8 cellular contexts compared by ENCODE assay signal in the genomic region with DNA sequence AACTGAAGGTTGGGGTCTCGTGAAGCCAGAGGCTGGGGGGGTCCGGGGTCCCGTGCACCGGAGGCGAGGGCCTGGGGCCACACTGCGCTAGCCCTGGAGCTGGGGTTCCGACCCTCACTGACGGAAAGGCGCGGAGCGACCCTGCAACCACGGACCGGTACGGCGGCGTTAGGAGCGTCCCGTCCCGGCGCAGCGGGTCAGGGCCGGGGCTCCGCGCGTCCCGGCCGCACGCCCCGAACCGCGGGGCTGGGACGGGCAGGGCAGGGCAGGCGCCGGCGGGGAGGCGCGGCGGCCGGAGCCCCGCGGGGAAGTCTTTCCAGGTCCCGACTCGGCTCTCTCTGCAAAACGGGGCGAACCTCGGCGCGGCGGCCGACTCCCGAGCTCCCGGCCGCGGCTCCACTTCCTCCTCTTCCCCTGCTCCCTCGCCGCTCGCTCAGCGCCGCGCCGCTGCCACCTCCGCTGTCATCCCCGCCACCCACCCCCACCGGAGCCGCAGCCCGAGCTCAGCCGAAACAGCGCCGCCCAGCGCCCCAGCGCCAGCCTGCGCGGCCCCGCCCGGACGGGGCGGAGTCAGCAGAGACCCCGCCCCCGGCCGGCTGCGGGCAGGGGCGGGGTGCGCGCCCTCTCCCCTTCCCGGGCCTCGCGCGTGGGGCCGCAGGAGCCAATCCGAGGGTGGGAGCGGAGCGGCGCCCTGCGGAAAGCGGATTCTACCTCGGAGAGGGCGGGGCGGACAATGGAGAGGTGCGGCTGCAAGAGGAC. TPM values are rescaled to one million over a fixed set of nuclear protein-coding genes. Genes with fewer than 3 reads are reported as not detected.
DNase-seq lines count a peak whose midpoint lies in the region; ATAC-seq and TF ChIP-seq lines count a peak whose summit lies in the region.

A gene with protein sequence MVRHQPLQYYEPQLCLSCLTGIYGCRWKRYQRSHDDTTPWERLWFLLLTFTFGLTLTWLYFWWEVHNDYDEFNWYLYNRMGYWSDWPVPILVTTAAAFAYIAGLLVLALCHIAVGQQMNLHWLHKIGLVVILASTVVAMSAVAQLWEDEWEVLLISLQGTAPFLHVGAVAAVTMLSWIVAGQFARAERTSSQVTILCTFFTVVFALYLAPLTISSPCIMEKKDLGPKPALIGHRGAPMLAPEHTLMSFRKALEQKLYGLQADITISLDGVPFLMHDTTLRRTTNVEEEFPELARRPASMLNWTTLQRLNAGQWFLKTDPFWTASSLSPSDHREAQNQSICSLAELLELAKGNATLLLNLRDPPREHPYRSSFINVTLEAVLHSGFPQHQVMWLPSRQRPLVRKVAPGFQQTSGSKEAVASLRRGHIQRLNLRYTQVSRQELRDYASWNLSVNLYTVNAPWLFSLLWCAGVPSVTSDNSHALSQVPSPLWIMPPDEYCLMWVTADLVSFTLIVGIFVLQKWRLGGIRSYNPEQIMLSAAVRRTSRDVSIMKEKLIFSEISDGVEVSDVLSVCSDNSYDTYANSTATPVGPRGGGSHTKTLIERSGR (minus strand): TSS at position 509 of the 759 bp plus-strand sequence. CDS start 48,206 bp downstream, outside the sequence.

- no peaks in the 10 kb centered on the region for H3K9me3 Mint-ChIP-seq in activated naive CD8-positive, alpha-beta T cell treated with anti-CD3 and anti-CD28 coated beads, Interleukin-2, amount 50 U/mL, for 24 hours

- peak; percentile 43 for TF ChIP-seq POLR2A in prostate gland (IDR thresholded peaks at IDR 0.05)

- TF ChIP-seq CTCF in GM12864 (IDR thresholded peaks at IDR 0.05; ENCODE audit: low read depth, low read length, missing control alignments), result peak; percentile 55
- peak; percentile 59 to 79 (median 65) for TF ChIP-seq CTCF in prostate gland (IDR thresholded peaks at IDR 0.05)

- H3K27ac ChIP-seq in prostate gland, result peak within 1 kb of the TSS; percentile 39 to 52

- no peak within 1 kb of the TSS for H3K27ac Mint-ChIP-seq in activated naive CD8-positive, alpha-beta T cell treated with anti-CD3 and anti-CD28 coated beads, Interleukin-2, amount 50 U/mL, for 24 hours

- H3K4me1 Mint-ChIP-seq in activated naive CD8-positive, alpha-beta T cell treated with anti-CD3 and anti-CD28 coated beads, Interleukin-2, amount 50 U/mL, for 24 hours, result peaks cover 22% of the 10 kb centered on the region

- H3K27me3 ChIP-seq in prostate gland (replicated peaks; ENCODE audit: insufficient read depth), result no peaks in the 10 kb centered on the region

- no peaks in the 10 kb centered on the region for H3K36me3 Mint-ChIP-seq in activated naive CD8-positive, alpha-beta T cell treated with anti-CD3 and anti-CD28 coated beads, Interleukin-2, amount 50 U/mL, for 24 hours (ENCODE audit: low read depth)

- H3K9me3 ChIP-seq in prostate gland, result no peaks in the 10 kb centered on the region

- ATAC-seq in HG02623 (IDR thresholded peaks at IDR 0.05; ENCODE audit: unreplicated experiment) (peak; percentile 69), left cardiac atrium (peak; percentile 97 to 98)
- ATAC-seq in activated naive CD8-positive, alpha-beta T cell treated with anti-CD3 and anti-CD28 coated beads, Interleukin-2, amount 50 U/mL, for 24 hours, result peak; percentile 81

- DNase-seq in GM12864 (ENCODE audit: low read depth) (peak; percentile 37), NCI-H1105 (lab: John Stamatoyannopoulos, UW) (peak; percentile 88), SW480 (ENCODE audit: low spot score) (peak; percentile 81), left cardiac atrium (peak; percentile 86), prostate gland (ENCODE audit: low spot score) (peak; percentile 78), ureter (ENCODE audit: low spot score) (peak; percentile 80)
- DNase-seq in activated naive CD8-positive, alpha-beta T cell treated with anti-CD3 and anti-CD28 coated beads, Interleukin-2, amount 50 U/mL, for 24 hours, result peak; percentile 78

- H3K4me1 ChIP-seq in prostate gland (replicated peaks), result peaks cover 2% of the 10 kb centered on the region

- 0% methylated on average over 4 of the region's 99 CpGs for WGBS in prostate gland

- H3K36me3 ChIP-seq in prostate gland, result no peaks in the 10 kb centered on the region

- H3K4me3 ChIP-seq in GM12864 (ENCODE audit: low read depth, low read length), result peak within 1 kb of the TSS; percentile 90
- peak within 1 kb of the TSS; percentile 56 for H3K4me3 ChIP-seq in prostate gland

- intact Hi-C loops in left cardiac atrium (cut with DNase I) (loop anchor here in 1 of 2 donors (5.0 kb wide), 1 partner anchor 123 kb away; no protein-coding TSS in a partner anchor), prostate gland (cut with DNase I) (loop anchor here (5.0 kb wide), 1 partner anchor 123 kb away; no protein-coding TSS in a partner anchor)

- peaks cover 9% of the 10 kb centered on the region for H3K27me3 Mint-ChIP-seq in activated naive CD8-positive, alpha-beta T cell treated with anti-CD3 and anti-CD28 coated beads, Interleukin-2, amount 50 U/mL, for 24 hours

- H3K4me3 Mint-ChIP-seq in activated naive CD8-positive, alpha-beta T cell treated with anti-CD3 and anti-CD28 coated beads, Interleukin-2, amount 50 U/mL, for 24 hours, result peak within 1 kb of the TSS; percentile 71

RNA-seq across cellular contexts. Expression of the gene that starts here (rescaled TPM):
- 10 to 100 TPM; 12.3 to 17.6 TPM for total RNA-seq in left cardiac atrium
- 10 to 100 TPM in 1 of 2 donors, 1 to 10 TPM in 1; 1.7 to 14.6 TPM for total RNA-seq in prostate gland
- 14.9 TPM for total RNA-seq in ureter

Comparison
In these comparisons a context has a peak if more than half of its experiments do, and no peak if none do; other contexts are left out.
1. Peak in every context shown above with its lines: DNase-seq, ATAC-seq, H3K4me3 ChIP-seq and H3K27ac ChIP-seq.
2. DNase-seq: peak in every context shown above with its lines; median percentile 88 in NCI-H1105; 86 in left cardiac atrium; 81 in SW480; 80 in ureter; 78 in activated naive CD8-positive, alpha-beta T cell treated with anti-CD3 and anti-CD28 coated beads, Interleukin-2, amount 50 U/mL, for 24 hours; 78 in prostate gland; 37 in GM12864.